Comparison of ENCODE assay signal across 21 cellular contexts in the genomic region with DNA sequence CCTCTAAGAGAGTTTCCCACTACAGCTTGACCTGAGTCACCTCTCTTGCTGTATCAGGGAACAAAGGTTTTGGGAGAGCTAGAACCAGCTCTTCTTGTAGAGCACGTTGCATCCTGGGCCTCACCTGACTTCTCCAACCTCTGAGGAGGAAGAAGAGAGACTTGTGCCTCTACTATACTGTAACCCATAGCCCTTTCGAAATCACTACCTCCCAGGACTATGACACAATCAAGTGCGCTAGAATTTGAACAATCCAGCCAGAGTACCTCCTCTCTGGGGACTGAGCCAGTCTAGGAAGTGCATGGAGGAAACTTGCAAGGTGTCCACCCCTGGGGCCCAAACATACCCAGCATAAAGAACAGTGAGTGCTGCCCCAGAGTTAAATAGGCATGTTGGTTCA.
DNase-seq lines count a peak whose midpoint lies in the region; ATAC-seq, FAIRE-seq and TF ChIP-seq lines count a peak whose summit lies in the region.
"Had no signal": no experiment of that assay in that cellular context is flagged by ENCODE, and none has a peak within 500 bp of the region (broad histone marks: within the 10 kb centered on the region; RNA-seq: fewer than 3 reads in every experiment).

No MANE protein-coding gene starts in this region.

- H3K9me1 ChIP-seq in K562 (ENCODE audit: control insufficient read depth, insufficient read depth, low read length), result no peaks in the 10 kb centered on the region

- TF ChIP-seq POLR2A in K562 (conservative IDR thresholded peaks at IDR 0.05), result no peak
- no peak for TF ChIP-seq POLR2A in esophagus squamous epithelium (IDR thresholded peaks at IDR 0.05)

- no peak for TF ChIP-seq RAD21 in K562 (CRISPR knock-in tag; conservative IDR thresholded peaks at IDR 0.05 in 1 of 2, IDR thresholded peaks at IDR 0.05 in 1 of 2)

- DNase-seq in right cardiac atrium (no peak), cardiac septum (ENCODE audit: low spot score) (no peak), K562 (ENCODE audit: extremely low read depth in 1 of 4, low spot score in 3 of 4) (no peak), esophagus squamous epithelium (lab: John Stamatoyannopoulos, UW) (no peak), COLO668 (lab: John Stamatoyannopoulos, UW; ENCODE audit: unreplicated experiment) (no peak)
- DNase-seq in activated CD4-positive, alpha-beta T cell treated with anti-CD3 and anti-CD28 coated beads for 4 hours, result no peak
- DNase-seq: 8988T, COR-L47, DMS 273 treated with DMSO at 0.1 percent for 48 hours, DND-41, NCI-H1417 treated with DMSO at 0.1 percent for 48 hours, NCI-H187 treated with DMSO at 0.1 percent for 48 hours, NCI-H226, NCI-H524, NCI-H82, OCI-M1, RPMI8226, SJCRH30 had no signal

- WGBS in right cardiac atrium, result 93% methylated on average over 3 of the region's 3 CpGs
- 59% methylated on average over 3 of the region's 3 CpGs for WGBS in K562 (ENCODE audit: insufficient coverage, low coverage, missing lambda C conversion rate)
- 4% methylated on average over 3 of the region's 3 CpGs; no CpG with 5 or more reads in 1 of the 2 donors for WGBS in esophagus squamous epithelium, 2 donors

- H3K4me2 ChIP-seq in K562 (ENCODE audit: insufficient read depth, low read length), result no peak overlapping the region

- ATAC-seq in right cardiac atrium (peak; percentile 22 to 42), K562 (no peak; the same call in 2 of the 3 replicates), HG03432 (IDR thresholded peaks at IDR 0.05; ENCODE audit: unreplicated experiment) (no peak), GM19328 (IDR thresholded peaks at IDR 0.05; ENCODE audit: unreplicated experiment) (no peak)

- H3K9me3 ChIP-seq in right cardiac atrium (ENCODE audit: control insufficient read depth, low read length) (no peaks in the 10 kb centered on the region), K562 (replicated peaks; ENCODE audit: control insufficient read depth, insufficient read depth, low read depth, low read length) (no peaks in the 10 kb centered on the region), esophagus squamous epithelium (no peaks in the 10 kb centered on the region)
- H3K9me3 ChIP-seq: HAP-1, SJCRH30 had no signal

- no peak for TF ChIP-seq CTCF in K562 (IDR thresholded peaks at IDR 0.05 in 2 of 3, conservative IDR thresholded peaks at IDR 0.05 in 1 of 3; ENCODE audit: insufficient read depth in 2 of 3, low read depth in 1 of 3, low read length in 3 of 3)
- TF ChIP-seq CTCF in esophagus squamous epithelium (IDR thresholded peaks at IDR 0.05), result no peak

- peaks cover 8% of the 10 kb centered on the region; the same call in 2 of the 3 replicates for H3K36me3 ChIP-seq in K562 (ENCODE audit: control insufficient read depth, insufficient read depth, low read length)
- peaks cover 0 to 71% (median 0%) of the 10 kb centered on the region in 3 donors for H3K36me3 ChIP-seq in esophagus squamous epithelium
- H3K36me3 ChIP-seq: HAP-1 had no signal

- in situ Hi-C loops in K562 (cut with MboI), result no loop called here

- no peak overlapping the region for H3K9ac ChIP-seq in K562 (ENCODE audit: insufficient read depth in 1 of 2, low read depth in 2 of 2, low read length in 2 of 2)

- H3K4me1 ChIP-seq in right cardiac atrium (ENCODE audit: control insufficient read depth, insufficient read depth, low read length), result no peaks in the 10 kb centered on the region
- H3K4me1 ChIP-seq in K562 (replicated peaks in 1 of 2; ENCODE audit: control insufficient read depth in 2 of 2, insufficient read depth in 2 of 2, low read length in 2 of 2), result no peaks in the 10 kb centered on the region
- H3K4me1 ChIP-seq in esophagus squamous epithelium, result peaks cover 0 to 51% (median 11%) of the 10 kb centered on the region in 3 donors
- H3K4me1 ChIP-seq: HAP-1, SJCRH30 had no signal

- BruUV-seq in K562 (replicated peaks; lab: Mats Ljungman, UMichigan), result no TSS peak

- no peak overlapping the region for H2AFZ ChIP-seq in K562 (ENCODE audit: low read depth, low read length)

- no peaks in the 10 kb centered on the region for H4K20me1 ChIP-seq in K562 (replicated peaks; ENCODE audit: control insufficient read depth, insufficient read depth, low read length)

- POLR2A ChIA-PET in K562 (lab: Yijun Ruan, JAX), result interaction anchor here (0.6 kb wide), 1 partner anchor 148 kb away, joined by 4 read pairs; no protein-coding TSS in a partner anchor

- no peak for TF ChIP-seq EP300 in K562 (IDR thresholded peaks at IDR 0.05; ENCODE audit: low read length)

- H3K27me3 ChIP-seq in right cardiac atrium (ENCODE audit: control insufficient read depth, insufficient read depth), result no peaks in the 10 kb centered on the region
- H3K27me3 ChIP-seq in K562 (ENCODE audit: control insufficient read depth in 2 of 2, insufficient read depth in 2 of 2, low read length in 2 of 2), result no peaks in the 10 kb centered on the region
- H3K27me3 ChIP-seq in esophagus squamous epithelium, result no peaks in the 10 kb centered on the region
- H3K27me3 ChIP-seq: SJCRH30 had no signal

- intact Hi-C loops in right cardiac atrium (cut with DNase I) (no loop called here), cardiac septum (cut with DNase I) (no loop called here), K562 (cut with micrococcal nuclease) (no loop called here), esophagus squamous epithelium (cut with DNase I) (no loop called here)

- no peaks in the 10 kb centered on the region for H3K79me2 ChIP-seq in K562 (ENCODE audit: control insufficient read depth, insufficient read depth, low read length)

- FAIRE-seq in K562 (lab: Jason Lieb, UNC), result no peak

- CTCF ChIA-PET in K562 (lab: Yijun Ruan, JAX; ENCODE audit: low intra/inter-chr PET ratio), result no interaction called here

- H3K27ac ChIP-seq in right cardiac atrium (ENCODE audit: low read length) (no peak overlapping the region), K562 (ENCODE audit: extremely low read depth, low read depth, low read length) (no peak overlapping the region), esophagus squamous epithelium (peak overlapping the region; percentile 74 to 90 (median 88))
- H3K27ac ChIP-seq: SJCRH30 had no signal

- no peak overlapping the region for H3K4me3 ChIP-seq in right cardiac atrium (ENCODE audit: low read length)
- H3K4me3 ChIP-seq in K562, result no peak overlapping the region
- no peak overlapping the region for H3K4me3 ChIP-seq in esophagus squamous epithelium
- H3K4me3 ChIP-seq: HAP-1, SJCRH30 had no signal

TF ChIP-seq in K562, 482 proteins besides CTCF, POLR2A, EP300 and RAD21:
- TF ChIP-seq CLOCK (CRISPR knock-in tag; IDR thresholded peaks at IDR 0.05; ENCODE audit: borderline replicate concordance), result no peak
- TF ChIP-seq ZFP1 (CRISPR knock-in tag; IDR thresholded peaks at IDR 0.05), result no peak
- TF ChIP-seq CEBPB (tag; IDR thresholded peaks at IDR 0.05), result peak; percentile 53
- TF ChIP-seq POLR2AphosphoS5 (IDR thresholded peaks at IDR 0.05; ENCODE audit: control insufficient read depth, insufficient read depth, low read depth, low read length), result no peak
- TF ChIP-seq, protein P1, sequence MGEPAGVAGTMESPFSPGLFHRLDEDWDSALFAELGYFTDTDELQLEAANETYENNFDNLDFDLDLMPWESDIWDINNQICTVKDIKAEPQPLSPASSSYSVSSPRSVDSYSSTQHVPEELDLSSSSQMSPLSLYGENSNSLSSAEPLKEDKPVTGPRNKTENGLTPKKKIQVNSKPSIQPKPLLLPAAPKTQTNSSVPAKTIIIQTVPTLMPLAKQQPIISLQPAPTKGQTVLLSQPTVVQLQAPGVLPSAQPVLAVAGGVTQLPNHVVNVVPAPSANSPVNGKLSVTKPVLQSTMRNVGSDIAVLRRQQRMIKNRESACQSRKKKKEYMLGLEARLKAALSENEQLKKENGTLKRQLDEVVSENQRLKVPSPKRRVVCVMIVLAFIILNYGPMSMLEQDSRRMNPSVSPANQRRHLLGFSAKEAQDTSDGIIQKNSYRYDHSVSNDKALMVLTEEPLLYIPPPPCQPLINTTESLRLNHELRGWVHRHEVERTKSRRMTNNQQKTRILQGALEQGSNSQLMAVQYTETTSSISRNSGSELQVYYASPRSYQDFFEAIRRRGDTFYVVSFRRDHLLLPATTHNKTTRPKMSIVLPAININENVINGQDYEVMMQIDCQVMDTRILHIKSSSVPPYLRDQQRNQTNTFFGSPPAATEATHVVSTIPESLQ (CRISPR knock-in tag; IDR thresholded peaks at IDR 0.05), result no peak
- no peak for TF ChIP-seq ETS1 (conservative IDR thresholded peaks at IDR 0.05; ENCODE audit: control insufficient read depth, low read depth, low read length)
- no peak for TF ChIP-seq HDAC8 (tag; IDR thresholded peaks at IDR 0.05)

Comparison
In these comparisons a context has a peak if more than half of its experiments do, and no peak if none do; other contexts are left out.
1. ATAC-seq: peak in right cardiac atrium (2 of 2); none in K562 (single experiment), HG03432 (single experiment) and GM19328 (single experiment).
2. H3K27ac ChIP-seq: peak in esophagus squamous epithelium (4 of 4); none in right cardiac atrium (single experiment) and K562 (single experiment).